Comparison of ENCODE assay signal across 24 cellular contexts in the genomic region with DNA sequence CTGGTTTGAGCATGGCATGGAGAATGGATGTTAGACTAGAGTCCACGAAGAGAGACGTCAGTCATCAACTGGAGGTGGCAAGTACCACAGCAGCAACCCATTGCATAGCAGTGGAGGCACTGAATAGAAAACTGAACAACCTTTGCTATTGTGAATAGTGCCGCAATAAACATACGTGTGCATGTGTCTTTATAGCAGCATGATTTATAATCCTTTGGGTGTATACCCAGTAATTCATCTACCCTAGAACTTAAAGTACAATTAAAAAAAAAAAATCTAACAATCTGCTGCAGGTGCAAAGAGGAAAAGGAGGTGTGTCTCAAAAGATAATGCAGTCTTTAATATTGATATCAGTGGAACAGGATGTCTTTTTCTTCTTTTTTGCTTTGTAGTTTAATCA.
"Had no signal": no experiment of that assay in that cellular context is flagged by ENCODE, and none has a peak within 500 bp of the region (broad histone marks: within the 10 kb centered on the region; RNA-seq: fewer than 3 reads in every experiment).

No MANE protein-coding gene starts in this region.

- DNase-seq: cerebellar nuclear complex; colonic mucosa; cortex of kidney; effector CD8-positive, alpha-beta T cell; effector memory CD8-positive, alpha-beta T cell; endodermal cell; erythroblast; esophagus squamous epithelium; foreskin fibroblast; foreskin melanocyte; gastrocnemius medialis; glutamatergic neuron; head of caudate nucleus; heart right ventricle; hippocampal formation; left cardiac atrium; left ventricle myocardium inferior; lower lobe of right lung; mesenchymal stem cell had no signal

- H3K27ac ChIP-seq: colonic mucosa, epithelial cell of prostate, esophagus squamous epithelium, gastrocnemius medialis, heart right ventricle, left ventricle myocardium inferior, lower lobe of right lung had no signal

- H3K36me3 ChIP-seq: colonic mucosa, esophagus squamous epithelium, gastrocnemius medialis, heart right ventricle, left ventricle myocardium inferior, lower lobe of right lung had no signal

- H3K4me3 ChIP-seq: colonic mucosa, esophagus squamous epithelium, gastrocnemius medialis, heart right ventricle, left ventricle myocardium inferior, lower lobe of right lung had no signal

- ATAC-seq: effector memory CD8-positive, alpha-beta T cell; esophagus mucosa; gastrocnemius medialis; heart right ventricle; left cardiac atrium; left lobe of liver; lower lobe of right lung had no signal

- H3K9me3 ChIP-seq: colonic mucosa, esophagus squamous epithelium, gastrocnemius medialis, left ventricle myocardium inferior, lower lobe of right lung had no signal

- H3K4me1 ChIP-seq: colonic mucosa, esophagus squamous epithelium, gastrocnemius medialis, heart right ventricle, left ventricle myocardium inferior, lower lobe of right lung had no signal

- FAIRE-seq: endometrium, keratinocyte had no signal

- H3K27me3 ChIP-seq: colonic mucosa, gastrocnemius medialis had no signal
